Comparison of ENCODE assay signal across 9 cellular contexts in genomic region chr6:150857062-150857905, GRCh38. TPM values are rescaled to one million over a fixed set of nuclear protein-coding genes. Genes with fewer than 3 reads are reported as not detected.
DNase-seq lines count a peak whose midpoint lies in the region; ATAC-seq, FAIRE-seq and TF ChIP-seq lines count a peak whose summit lies in the region.
"Had no signal": no experiment of that assay in that cellular context is flagged by ENCODE, and none has a peak within 500 bp of the region (broad histone marks: within the 10 kb centered on the region; RNA-seq: fewer than 3 reads in every experiment).

No MANE protein-coding gene starts in this region.

- WGBS in heart right ventricle, 2 donors, result 46 to 55% methylated on average over 5 of the region's 5 CpGs
- 45% methylated on average over 5 of the region's 5 CpGs for WGBS in GM12878 (ENCODE audit: insufficient coverage, insufficient replicate concordance, low lambda C conversion rate, missing lambda C conversion rate)
- WGBS in aorta, 2 donors, result 4 to 6% methylated on average over 5 of the region's 5 CpGs

- DNase-seq in heart right ventricle, result no peak
- DNase-seq in Right ventricle myocardium superior, result no peak
- DNase-seq in GM12878 (ENCODE audit: low read depth, low spot score), result no peak
- DNase-seq in left kidney (ENCODE audit: low read depth, low spot score), result peak; percentile 52
- DNase-seq in aorta, result no peak
- no peak for DNase-seq in H7

- in situ Hi-C loops in GM12878 (cut with MboI), result no loop called here

- TF ChIP-seq POLR2A in GM12878 (IDR thresholded peaks at IDR 0.05; ENCODE audit: low read depth, low read length), result no peak

- no TSS peak for BruUV-seq in GM12878 (replicated peaks; lab: Mats Ljungman, UMichigan)

- SMC1A ChIA-PET in GM12878 (lab: Charles Lee; ENCODE audit: uncharacterized antibody, unreplicated experiment), result interaction anchor here (1.5 kb wide), 1 partner anchor 34 kb away, joined by 3 read pairs; no protein-coding TSS in a partner anchor

- peaks cover 7 to 25% (median 10%) of the 10 kb centered on the region in 9 donors for H3K4me1 ChIP-seq in heart right ventricle
- peaks cover 12% of the 10 kb centered on the region for H3K4me1 ChIP-seq in GM12878 (ENCODE audit: control insufficient read depth, insufficient read depth, low read length)
- peaks cover 0 to 4% of the 10 kb centered on the region in 2 donors for H3K4me1 ChIP-seq in aorta (ENCODE audit: control insufficient read depth in 1 of 2, insufficient read depth in 2 of 2, low read length in 2 of 2)

- H3K9ac ChIP-seq in GM12878 (ENCODE audit: control insufficient read depth, insufficient read depth, low read length), result no peak overlapping the region

- no peaks in the 10 kb centered on the region for H3K36me3 ChIP-seq in heart right ventricle
- H3K36me3 ChIP-seq in GM12878 (ENCODE audit: control insufficient read depth in 2 of 2, insufficient read depth in 2 of 2, low read length in 1 of 2), result no peaks in the 10 kb centered on the region
- H3K36me3 ChIP-seq in aorta (ENCODE audit: control insufficient read depth in 1 of 2, insufficient read depth in 2 of 2, low read length in 1 of 2), result no peaks in the 10 kb centered on the region
- no peaks in the 10 kb centered on the region for H3K36me3 ChIP-seq in H7 (replicated peaks; ENCODE audit: control insufficient read depth, insufficient read depth, low read length)

- H3K9me3 ChIP-seq in heart right ventricle (no peaks in the 10 kb centered on the region), GM12878 (replicated peaks; ENCODE audit: control insufficient read depth, insufficient read depth, low read length) (no peaks in the 10 kb centered on the region; the same call in 2 of the 3 replicates), aorta (ENCODE audit: control insufficient read depth, low read length) (no peaks in the 10 kb centered on the region)

- no peaks in the 10 kb centered on the region for H4K20me1 ChIP-seq in GM12878 (ENCODE audit: control insufficient read depth, insufficient read depth)

- FAIRE-seq in GM12878 (lab: Jason Lieb, UNC), result no peak
- FAIRE-seq: islet of Langerhans had no signal

- CTCF ChIA-PET in GM12878 (lab: Yijun Ruan, JAX), result no interaction called here

- POLR2A ChIA-PET in GM12878 (lab: Charles Lee), result interaction anchor here (0.5 kb wide), 1 partner anchor 553 kb away, joined by 6 read pairs; no protein-coding TSS in a partner anchor

- H3K4me2 ChIP-seq in GM12878 (ENCODE audit: control insufficient read depth, insufficient read depth), result no peak overlapping the region

- H3K27ac ChIP-seq in heart right ventricle (peak overlapping the region in 8 of 10 donors; percentile 1 to 83 (median 38)), GM12878 (ENCODE audit: control insufficient read depth, insufficient read depth) (no peak overlapping the region; the same call in 1 of the 2 replicates), aorta (ENCODE audit: low read depth in 1 of 2, low read length in 2 of 2) (peak overlapping the region; percentile 98)

- ATAC-seq in heart right ventricle (peak in 6 of 8 donors; percentile 42 to 64 (median 49)), Right ventricle myocardium superior (ENCODE audit: poor library complexity) (no peak), GM12878 (peak; percentile 67), aorta (ENCODE audit: low FRiP score) (peak; percentile 82), GM21737 (IDR thresholded peaks at IDR 0.05; ENCODE audit: unreplicated experiment) (no peak)
- no peak for ATAC-seq in activated CD4-positive, CD25-positive, alpha-beta regulatory T cell treated with anti-CD3 and anti-CD28 coated beads, Interleukin-2, amount 50 U/mL, for 24 hours

- H3K4me3 ChIP-seq in heart right ventricle, result no peak overlapping the region
- H3K4me3 ChIP-seq in GM12878, result no peak overlapping the region
- no peak overlapping the region for H3K4me3 ChIP-seq in aorta (ENCODE audit: low read length in 2 of 2)
- no peak overlapping the region for H3K4me3 ChIP-seq in H7 (ENCODE audit: insufficient read depth, low read depth, low read length)

- intact Hi-C loops in heart right ventricle (cut with DNase I), result no loop called here
- intact Hi-C loops in Right ventricle myocardium superior (cut with DNase I), result no loop called here
- intact Hi-C loops in GM12878 (cut with micrococcal nuclease; ENCODE audit: unreplicated experiment), result no loop called here
- intact Hi-C loops in aorta (cut with DNase I), result no loop called here

- TF ChIP-seq RAD21 in GM12878 (IDR thresholded peaks at IDR 0.05; ENCODE audit: insufficient read depth, low read depth, low read length), result no peak

- H3K27me3 ChIP-seq in heart right ventricle (no peaks in the 10 kb centered on the region), GM12878 (replicated peaks in 1 of 2; ENCODE audit: control insufficient read depth in 2 of 2, insufficient read depth in 2 of 2, low read length in 1 of 2) (no peaks in the 10 kb centered on the region), aorta (ENCODE audit: control insufficient read depth in 1 of 2, insufficient read depth in 2 of 2, low read length in 1 of 2) (no peaks in the 10 kb centered on the region), H7 (ENCODE audit: control insufficient read depth, insufficient read depth, low read length) (no peaks in the 10 kb centered on the region)

- TF ChIP-seq CTCF in heart right ventricle (IDR thresholded peaks at IDR 0.05) (no peak), GM12878 (IDR thresholded peaks at IDR 0.05 in 2 of 3, conservative IDR thresholded peaks at IDR 0.05 in 1 of 3; ENCODE audit: control insufficient read depth in 2 of 3, extremely low read depth in 1 of 3, insufficient read depth in 1 of 3, low read depth in 3 of 3, low read length in 3 of 3) (no peak)

- no peaks in the 10 kb centered on the region for H3K79me2 ChIP-seq in GM12878 (ENCODE audit: control insufficient read depth, insufficient read depth, low read length)

- peak overlapping the region; percentile 28; the same call in 1 of the 2 replicates for H2AFZ ChIP-seq in GM12878 (ENCODE audit: control insufficient read depth, low read depth, low read length)

- no peak for TF ChIP-seq EP300 in GM12878 (IDR thresholded peaks at IDR 0.05; ENCODE audit: borderline replicate concordance in 1 of 2, control insufficient read depth in 1 of 2, low read depth in 2 of 2, low read length in 2 of 2)

- RAD21 ChIA-PET in GM12878 (lab: Charles Lee; ENCODE audit: unreplicated experiment), result no interaction called here

TF ChIP-seq in GM12878, 131 proteins besides CTCF, POLR2A, EP300 and RAD21 (continues in another document):
- no peak for TF ChIP-seq REST (IDR thresholded peaks at IDR 0.05; ENCODE audit: low read depth, low read length)

RNA-seq across cellular contexts. Expression of gene MTHFD1L, which starts 8.2 kb away (rescaled TPM):
- total RNA-seq in heart right ventricle (10 to 100 TPM in 1 of 10 donors, 1 to 10 TPM in 9; 1.2 to 10.6 (median 3.8) TPM), Right ventricle myocardium superior (2.9 TPM), GM12878 (2014; rRNA removed) (23.0 and 24.3 TPM in 2 replicates), GM12878 (2014; rRNA removed; fragmentation: Illumina TruSeq; extraction: Trizol) (30.9 and 32.3 TPM in 2 replicates), GM12878 (2021) (69.1 and 75.5 TPM in 2 replicates), aorta (10 to 100 TPM; 65.3 to 65.8 TPM)
- polyA plus RNA-seq in heart right ventricle (10 to 100 TPM in 1 of 2 donors, 1 to 10 TPM in 1; 1.7 to 10.8 TPM), GM12878 (2011; rRNA removed) (48.1 and 62.7 TPM in 2 replicates), GM12878 (2014; fragmentation: Illumina TruSeq; extraction: Trizol) (39.0 and 39.5 TPM in 2 replicates), GM12878 (2014; fragmentation: Nextera tagmentation; extraction: Ambion mirVana) (10 to 100 TPM; 15.6 to 21.8 TPM), GM12878 (2014; rRNA removed) (25.2 and 27.8 TPM in 2 replicates), GM12878 (2016; fragmentation: Nextera tagmentation; extraction: Ambion mirVana) (10 to 100 TPM; 11.7 to 46.7 TPM), aorta (10 to 100 TPM; 20.4 to 46.2 TPM)
- total RNA-seq in GM12878 (2013; cell fraction: nucleolus; rRNA removed), result 80.7 and 85.3 TPM in 2 replicates
- 22.1 TPM for polyA plus RNA-seq in GM12878 (2011; ENCODE audit: low read depth)
- polyA plus RNA-seq in GM12878 (2011; cell fraction: cytosol; rRNA removed), result 30.8 and 36.2 TPM in 2 replicates
- 32.6 and 39.7 TPM in 2 replicates for polyA plus RNA-seq in GM12878 (2011; cell fraction: nucleus; rRNA removed)
- polyA plus RNA-seq in GM12878 (2012), result 27.5 and 36.5 TPM in 2 replicates
- polyA minus RNA-seq in GM12878 (2011; rRNA and poly(A)+ RNA removed), result 46.3 and 55.4 TPM in 2 replicates
- 14.4 and 20.5 TPM in 2 replicates for polyA minus RNA-seq in GM12878 (2011; cell fraction: cytosol; rRNA and poly(A)+ RNA removed)
- polyA minus RNA-seq in GM12878 (2011; cell fraction: nucleus; rRNA and poly(A)+ RNA removed), result 33.1 and 50.9 TPM in 2 replicates
- total RNA-seq in H7 (2014; rRNA removed; shearing (Covaris generic)), result 42.9 and 46.0 TPM in 2 replicates

Comparison
In these comparisons a context has a peak if more than half of its experiments do, and no peak if none do; other contexts are left out.
1. ATAC-seq: peak in heart right ventricle (6 of 8), GM12878 (single experiment) and aorta (single experiment); none in Right ventricle myocardium superior (single experiment), activated CD4-positive, CD25-positive, alpha-beta regulatory T cell treated with anti-CD3 and anti-CD28 coated beads, Interleukin-2, amount 50 U/mL, for 24 hours (0 of 2) and GM21737 (single experiment).